ENCODE assay signal across 21 cellular contexts in the genomic region with DNA sequence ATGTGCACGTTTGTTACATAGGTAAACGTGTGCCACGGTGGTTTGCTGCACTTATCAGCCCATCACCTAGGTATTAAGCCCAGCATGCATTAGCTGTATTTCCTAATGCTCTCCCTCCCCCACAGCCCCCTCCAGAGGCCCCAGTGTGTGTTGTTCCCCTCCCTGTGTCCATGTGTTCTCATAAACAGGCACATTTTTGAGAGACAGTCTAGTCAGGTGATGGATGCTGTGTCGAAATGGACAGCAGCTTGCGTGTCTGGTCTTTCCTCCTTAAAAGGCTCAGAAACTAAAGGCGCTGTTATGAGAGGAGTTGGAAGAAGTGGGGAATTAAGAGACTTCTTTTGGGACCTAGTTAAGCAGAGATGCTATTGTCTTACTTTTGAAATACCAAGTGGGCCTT.
DNase-seq lines count a peak whose midpoint lies in the region; ATAC-seq and TF ChIP-seq lines count a peak whose summit lies in the region.
"Had no signal": no experiment of that assay in that cellular context is flagged by ENCODE, and none has a peak within 500 bp of the region (broad histone marks: within the 10 kb centered on the region; RNA-seq: fewer than 3 reads in every experiment).

No MANE protein-coding gene starts in this region.

- TF ChIP-seq CTCF in glutamatergic neuron (IDR thresholded peaks at IDR 0.05; ENCODE audit: partially characterized antibody, unreplicated experiment) (no peak), nephron progenitor cell (IDR thresholded peaks at IDR 0.05) (no peak)

- H3K27me3 Mint-ChIP-seq in glutamatergic neuron (ENCODE audit: unreplicated experiment) (peaks cover 2% of the 10 kb centered on the region), nephron progenitor cell (ENCODE audit: low read depth, poor library complexity) (peaks cover 4% of the 10 kb centered on the region), T-helper 17 cell (no peaks in the 10 kb centered on the region)

- DNase-seq in NCI-H82 (lab: John Stamatoyannopoulos, UW) (peak; percentile 37), NCI-H82 treated with DMSO at 0.1 percent for 48 hours (lab: John Stamatoyannopoulos, UW; ENCODE audit: unreplicated experiment) (no peak), glutamatergic neuron (peak; percentile 32), nephron progenitor cell (no peak), NCI-H446 (lab: John Stamatoyannopoulos, UW) (no peak), T-helper 17 cell (no peak)
- DNase-seq: AML-193; C1 segment of cervical spinal cord; CD8-positive, alpha-beta T cell; GF-D8; H7; MG63; NCI-H1092; NCI-H1436 treated with DMSO at 0.1 percent for 48 hours; NCI-H2029 treated with DMSO at 0.1 percent for 48 hours; NCI-H226; SJCRH30 had no signal

- H3K4me1 Mint-ChIP-seq in glutamatergic neuron (ENCODE audit: low read depth, unreplicated experiment) (peaks cover 23% of the 10 kb centered on the region), nephron progenitor cell (peaks cover 14% of the 10 kb centered on the region), T-helper 17 cell (peaks cover 4% of the 10 kb centered on the region)

- H3K9me3 Mint-ChIP-seq in glutamatergic neuron (ENCODE audit: unreplicated experiment) (no peaks in the 10 kb centered on the region), nephron progenitor cell (no peaks in the 10 kb centered on the region)
- H3K9me3 Mint-ChIP-seq: CD8-positive, alpha-beta T cell had no signal

- H3K36me3 Mint-ChIP-seq in glutamatergic neuron (ENCODE audit: unreplicated experiment): no peaks in the 10 kb centered on the region
- H3K36me3 Mint-ChIP-seq in nephron progenitor cell (ENCODE audit: low read depth): no peaks in the 10 kb centered on the region
- H3K36me3 Mint-ChIP-seq in T-helper 17 cell (ENCODE audit: low read depth): no peaks in the 10 kb centered on the region
- H3K36me3 Mint-ChIP-seq: CD8-positive, alpha-beta T cell had no signal

- no peak for ATAC-seq in GM21423 (IDR thresholded peaks at IDR 0.05; ENCODE audit: unreplicated experiment)
- ATAC-seq in HG03520 (IDR thresholded peaks at IDR 0.05; ENCODE audit: unreplicated experiment): no peak
- no peak for ATAC-seq in T-helper 17 cell
- ATAC-seq: CD8-positive, alpha-beta T cell; HepG2; K562 had no signal

- no peak overlapping the region for H3K4me3 Mint-ChIP-seq in glutamatergic neuron (ENCODE audit: unreplicated experiment)
- H3K4me3 Mint-ChIP-seq in nephron progenitor cell: no peak overlapping the region
- no peak overlapping the region for H3K4me3 Mint-ChIP-seq in T-helper 17 cell
- H3K4me3 Mint-ChIP-seq: CD8-positive, alpha-beta T cell had no signal

- H3K9me3 ChIP-seq in T-helper 17 cell (ENCODE audit: control insufficient read depth, low read length, poor library complexity, severe bottlenecking): no peaks in the 10 kb centered on the region
- H3K9me3 ChIP-seq: MG63, SJCRH30 had no signal

- H3K27ac Mint-ChIP-seq in glutamatergic neuron (ENCODE audit: unreplicated experiment) (peak overlapping the region; percentile 80), nephron progenitor cell (peak overlapping the region; percentile 44), T-helper 17 cell (no peak overlapping the region)
- H3K27ac Mint-ChIP-seq: CD8-positive, alpha-beta T cell had no signal

Comparison
In these comparisons a context has a peak if more than half of its experiments do, and no peak if none do; other contexts are left out.
1. DNase-seq: peak in NCI-H82 (single experiment) and glutamatergic neuron (single experiment); none in NCI-H82 treated with DMSO at 0.1 percent for 48 hours (single experiment), nephron progenitor cell (single experiment), NCI-H446 (0 of 2) and T-helper 17 cell (0 of 3).